ENCODE assay signal across 10 cellular contexts in the genomic region with DNA sequence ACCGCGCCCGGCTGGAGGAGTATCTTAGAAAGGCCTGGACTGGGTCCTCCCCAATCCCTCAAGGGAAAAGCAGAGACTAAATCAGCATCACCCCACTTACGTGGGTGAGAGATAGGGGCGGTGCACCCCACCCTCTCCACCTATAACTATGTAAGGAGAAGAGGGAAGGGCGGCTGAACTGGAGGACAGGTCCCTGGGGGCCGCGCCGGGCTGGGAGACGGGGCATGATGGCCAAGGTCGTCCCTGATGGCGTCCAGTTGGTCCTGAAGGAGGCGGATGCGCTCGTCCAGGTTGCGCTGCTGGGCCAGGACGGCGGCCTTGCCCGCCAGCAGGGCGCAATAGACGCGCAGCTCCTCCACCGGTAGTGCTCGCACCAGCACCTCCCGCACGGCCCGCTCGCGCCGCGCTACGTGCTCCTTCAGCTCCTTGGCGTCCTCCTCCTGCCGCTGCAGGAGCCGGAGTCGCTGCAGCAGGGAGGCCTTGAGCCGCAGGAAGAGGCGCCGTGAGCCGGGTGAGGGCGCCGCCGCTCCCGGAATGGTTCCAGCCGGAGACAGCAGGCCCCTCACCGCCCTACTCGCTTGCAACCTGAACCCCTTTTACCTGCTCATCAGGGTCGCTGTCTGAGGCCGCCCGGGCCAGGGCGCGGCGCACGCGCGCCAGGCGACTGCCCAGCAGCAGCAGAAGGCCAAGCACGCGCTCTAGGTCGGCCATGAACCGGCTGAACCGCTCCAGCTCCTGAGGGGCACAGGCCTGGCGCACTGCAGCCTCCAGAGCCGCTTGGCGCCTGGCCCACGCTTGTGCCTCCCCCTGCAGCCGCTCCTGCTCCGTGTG. TPM values are rescaled to one million over a fixed set of nuclear protein-coding genes. Genes with fewer than 3 reads are reported as not detected.
DNase-seq lines count a peak whose midpoint lies in the region; ATAC-seq, FAIRE-seq and TF ChIP-seq lines count a peak whose summit lies in the region.
"Had no signal": no experiment of that assay in that cellular context is flagged by ENCODE, and none has a peak within 500 bp of the region (broad histone marks: within the 10 kb centered on the region; RNA-seq: fewer than 3 reads in every experiment).

No MANE protein-coding gene starts in this region.

- no peaks in the 10 kb centered on the region for H3K36me3 Mint-ChIP-seq in activated naive CD8-positive, alpha-beta T cell treated with anti-CD3 and anti-CD28 coated beads for 36 hours

- 53 to 81% methylated on average over 68 of the region's 68 CpGs for WGBS in sigmoid colon, 2 donors

- DNase-seq in GM12892 (ENCODE audit: insufficient read length) = no peak
- DNase-seq in activated naive CD8-positive, alpha-beta T cell treated with anti-CD3 and anti-CD28 coated beads for 36 hours = peak; percentile 33
- DNase-seq in left ventricle myocardium superior = peak; percentile 43
- no peak for DNase-seq in sigmoid colon
- DNase-seq in KBM-7 = no peak
- DNase-seq in putamen (ENCODE audit: low spot score) = no peak
- DNase-seq: T-helper 17 cell had no signal

- TF ChIP-seq POLR2A in GM12892 (IDR thresholded peaks at IDR 0.05; ENCODE audit: low read depth, low read length) = no peak
- TF ChIP-seq POLR2A in sigmoid colon (IDR thresholded peaks at IDR 0.05) = no peak

- H3K27me3 ChIP-seq in sigmoid colon = peaks cover 0 to 30% (median 22%) of the 10 kb centered on the region in 3 donors

- peak; percentile 29 for ATAC-seq in left ventricle myocardium superior
- no peak for ATAC-seq in GM21529 (IDR thresholded peaks at IDR 0.05; ENCODE audit: unreplicated experiment)
- ATAC-seq in HG02623 (IDR thresholded peaks at IDR 0.05; ENCODE audit: unreplicated experiment) = no peak
- ATAC-seq: HCT116, T-helper 17 cell had no signal

- H3K27ac ChIP-seq in sigmoid colon = peak overlapping the region in 2 of 4 donors; percentile 14 to 34

- no peaks in the 10 kb centered on the region for H3K9me3 Mint-ChIP-seq in activated naive CD8-positive, alpha-beta T cell treated with anti-CD3 and anti-CD28 coated beads for 36 hours

- peaks cover 0 to 26% (median 11%) of the 10 kb centered on the region in 4 donors for H3K4me1 ChIP-seq in sigmoid colon

- TF ChIP-seq CTCF in sigmoid colon (IDR thresholded peaks at IDR 0.05) = no peak

- intact Hi-C loops in left ventricle myocardium superior (cut with micrococcal nuclease) = no loop called here
- intact Hi-C loops in sigmoid colon (cut with DNase I) = loop anchor here (5.0 to 10.0 kb wide), 4 partner anchors 46 to 436 kb away; partner anchors contain the start of genes KIF3A and SEPTIN8

- H3K27me3 Mint-ChIP-seq in activated naive CD8-positive, alpha-beta T cell treated with anti-CD3 and anti-CD28 coated beads for 36 hours = peaks cover 67% of the 10 kb centered on the region

- no peak overlapping the region for H3K27ac Mint-ChIP-seq in activated naive CD8-positive, alpha-beta T cell treated with anti-CD3 and anti-CD28 coated beads for 36 hours
- H3K27ac Mint-ChIP-seq: T-helper 17 cell had no signal

- H3K9me3 ChIP-seq in sigmoid colon = no peaks in the 10 kb centered on the region

- FAIRE-seq in GM12892 (lab: Jason Lieb, UNC) = peak; percentile 53

- H3K4me1 Mint-ChIP-seq in activated naive CD8-positive, alpha-beta T cell treated with anti-CD3 and anti-CD28 coated beads for 36 hours = peaks cover 14% of the 10 kb centered on the region

- H3K36me3 ChIP-seq in sigmoid colon = no peaks in the 10 kb centered on the region

- H3K4me3 ChIP-seq in sigmoid colon = peak overlapping the region in 3 of 4 donors; percentile 0 to 41 (median 36)

- in situ Hi-C loops in KBM-7 (cut with MboI; ENCODE audit: low pct_unique_long_range_greater_than_20kb, low sequenced_read_pairs) = no loop called here

- peak overlapping the region; percentile 34 for H3K4me3 Mint-ChIP-seq in activated naive CD8-positive, alpha-beta T cell treated with anti-CD3 and anti-CD28 coated beads for 36 hours
- H3K4me3 Mint-ChIP-seq: T-helper 17 cell had no signal

- no peak for TF ChIP-seq EP300 in sigmoid colon (IDR thresholded peaks at IDR 0.05)

RNA-seq across cellular contexts. Expression of gene SHROOM1, which starts 7.6 kb away (rescaled TPM):
- polyA plus RNA-seq in GM12892 (2012; ENCODE audit: missing spikeins) = 2.9 TPM
- 1 to 10 TPM; 1.8 to 2.3 TPM for total RNA-seq in activated naive CD8-positive, alpha-beta T cell treated with anti-CD3 and anti-CD28 coated beads for 36 hours
- 5.7 TPM for total RNA-seq in left ventricle myocardium superior
- total RNA-seq in sigmoid colon = 10 to 100 TPM in 1 of 4 donors, 1 to 10 TPM in 3; 4.2 to 20.0 (median 7.6) TPM
- polyA plus RNA-seq in sigmoid colon = 10 to 100 TPM; 22.4 to 25.1 (median 24.6) TPM

RNA-seq across cellular contexts. Expression of gene SOWAHA, which starts 9.8 kb away (rescaled TPM):
- 0.32 TPM for polyA plus RNA-seq in GM12892 (2012; ENCODE audit: missing spikeins)
- total RNA-seq in activated naive CD8-positive, alpha-beta T cell treated with anti-CD3 and anti-CD28 coated beads for 36 hours = under 1 TPM in 1 of 2 experiments, not detected in 1; 0.06 TPM
- total RNA-seq in left ventricle myocardium superior (0.17 TPM), sigmoid colon (under 1 TPM in 2 of 4 donors, not detected in 2; 0.16 to 0.36 TPM)
- 10 to 100 TPM in 2 of 3 donors, 1 to 10 TPM in 1; 8.0 to 33.8 (median 26.4) TPM for polyA plus RNA-seq in sigmoid colon
- total RNA-seq: T-helper 17 cell had no signal

RNA-seq across cellular contexts. Expression of gene GDF9, which starts 43.4 kb away (rescaled TPM):
- polyA plus RNA-seq in GM12892 (2012; ENCODE audit: missing spikeins) = 0.68 TPM
- under 1 TPM; 0.26 to 0.29 TPM for total RNA-seq in activated naive CD8-positive, alpha-beta T cell treated with anti-CD3 and anti-CD28 coated beads for 36 hours
- total RNA-seq in left ventricle myocardium superior (0.30 TPM), sigmoid colon (1 to 10 TPM in 1 of 4 donors, under 1 TPM in 2, not detected in 1; 0.33 to 1.8 (median 0.55) TPM)
- under 1 TPM in 1 of 3 donors, not detected in 2; 0.22 TPM for polyA plus RNA-seq in sigmoid colon

RNA-seq across cellular contexts. Expression of gene UQCRQ, which starts 43.6 kb away (rescaled TPM):
- 423 TPM for polyA plus RNA-seq in GM12892 (2012; ENCODE audit: missing spikeins)
- total RNA-seq in activated naive CD8-positive, alpha-beta T cell treated with anti-CD3 and anti-CD28 coated beads for 36 hours = 100 to 1,000 TPM; 652 to 654 TPM
- total RNA-seq in left ventricle myocardium superior (1,703 TPM), sigmoid colon (100 to 1,000 TPM; 113 to 230 (median 172) TPM)
- 100 to 1,000 TPM; 416 to 936 (median 650) TPM for polyA plus RNA-seq in sigmoid colon

RNA-seq across cellular contexts. Expression of gene SEPTIN8, which starts 45.8 kb away (rescaled TPM):
- polyA plus RNA-seq in GM12892 (2012; ENCODE audit: missing spikeins) = 30.3 TPM
- total RNA-seq in activated naive CD8-positive, alpha-beta T cell treated with anti-CD3 and anti-CD28 coated beads for 36 hours = 10 to 100 TPM; 21.2 to 22.2 TPM
- total RNA-seq in left ventricle myocardium superior = 30.4 TPM
- 10 to 100 TPM; 21.4 to 36.0 (median 30.9) TPM for total RNA-seq in sigmoid colon
- 10 to 100 TPM; 19.2 to 38.0 (median 30.7) TPM for polyA plus RNA-seq in sigmoid colon

Comparison
In these comparisons a context has a peak if more than half of its experiments do, and no peak if none do; other contexts are left out.
1. DNase-seq: peak in activated naive CD8-positive, alpha-beta T cell treated with anti-CD3 and anti-CD28 coated beads for 36 hours (single experiment) and left ventricle myocardium superior (single experiment); none in GM12892 (single experiment), sigmoid colon (single experiment), KBM-7 (single experiment) and putamen (single experiment).